ENCODE assay signal across 8 cellular contexts in genomic region chr1:149176453-149177316, GRCh38.
DNase-seq lines count a peak whose midpoint lies in the region; ATAC-seq and TF ChIP-seq lines count a peak whose summit lies in the region.
"Not testable (repeated sequence)": the region's sequence is repeated elsewhere in the genome, so short reads cannot be mapped to it uniquely, and the experiment has no call there.

No MANE protein-coding gene starts in this region.

- H3K9me2 ChIP-seq in SU-DHL-6 (replicated peaks; ENCODE audit: insufficient read depth, low read length), result not testable (repeated sequence)

- H4K20me1 ChIP-seq in KMS-11 (ENCODE audit: insufficient read depth); SU-DHL-6 (ENCODE audit: low read depth, low read length): not testable (repeated sequence)

- peak overlapping the region; percentile 84 for H3K27ac ChIP-seq in CD4-positive, CD25-positive, alpha-beta regulatory T cell (ENCODE audit: insufficient read depth, low read length, poor library complexity, severe bottlenecking)
- H3K27ac ChIP-seq in KMS-11; ectodermal cell (ENCODE audit: insufficient read depth, low read depth, low read length, poor library complexity, severe bottlenecking): not testable (repeated sequence)
- peak overlapping the region; percentile 78 for H3K27ac ChIP-seq in SU-DHL-6 (ENCODE audit: low read depth, low read length)
- peak overlapping the region; percentile 76 to 79 for H3K27ac ChIP-seq in prostate gland

- not testable (repeated sequence) for H3K4me1 ChIP-seq in CD4-positive, CD25-positive, alpha-beta regulatory T cell (ENCODE audit: control insufficient read depth, insufficient read depth, low read length, poor library complexity, severe bottlenecking); KMS-11 (ENCODE audit: low read depth, poor library complexity, severe bottlenecking); ectodermal cell (ENCODE audit: control insufficient read depth, insufficient read depth, low read length); prostate gland (replicated peaks)

- H3K4me1 Mint-ChIP-seq in CD4-positive, CD25-positive, alpha-beta regulatory T cell, result not testable (repeated sequence)

- H3K27me3 ChIP-seq in CD4-positive, CD25-positive, alpha-beta regulatory T cell (ENCODE audit: control insufficient read depth, insufficient read depth, low read length); KMS-11 (ENCODE audit: insufficient read depth, low read depth); SU-DHL-6 (ENCODE audit: low read length); ectodermal cell (ENCODE audit: control insufficient read depth, insufficient read depth, low read length, poor library complexity, severe bottlenecking); prostate gland (replicated peaks; ENCODE audit: insufficient read depth): not testable (repeated sequence)

- H3K4me3 Mint-ChIP-seq in CD4-positive, CD25-positive, alpha-beta regulatory T cell, result peak overlapping the region; percentile 86 to 92 (median 90)

- peak overlapping the region; percentile 60 to 94 (median 90) for H3K27ac Mint-ChIP-seq in CD4-positive, CD25-positive, alpha-beta regulatory T cell

- H3K9ac ChIP-seq in KMS-11 (peak overlapping the region; percentile 44; the same call in 1 of the 2 replicates), SU-DHL-6 (ENCODE audit: low read length) (peak overlapping the region; percentile 57)

- not testable (repeated sequence) for H3K36me3 Mint-ChIP-seq in CD4-positive, CD25-positive, alpha-beta regulatory T cell

- not testable (repeated sequence) for H3K9me3 Mint-ChIP-seq in CD4-positive, CD25-positive, alpha-beta regulatory T cell

- DNase-seq in CD4-positive, CD25-positive, alpha-beta regulatory T cell, result peak; percentile 44 to 79 (median 65)
- DNase-seq in activated T-helper 1 cell treated with Interleukin-2 at 50 U/mL for 16 hours (ENCODE audit: low read depth) (peak; percentile 60), islet precursor cell (peak; percentile 71), prostate gland (ENCODE audit: low spot score) (peak; percentile 21)
- peak; percentile 16 to 41 for DNase-seq in stimulated activated CD8-positive, alpha-beta memory T cell treated with anti-CD3 and anti-CD28 coated beads, Interleukin-7, amount 100 ng/mL, for 48 hours (ENCODE audit: extremely low read depth in 1 of 2, low read depth in 1 of 2)

- not testable (repeated sequence) for H3F3A ChIP-seq in SU-DHL-6 (ENCODE audit: insufficient read depth)

- H3K9me3 ChIP-seq in CD4-positive, CD25-positive, alpha-beta regulatory T cell (ENCODE audit: control insufficient read depth in 2 of 2, low read length in 2 of 2); SU-DHL-6 (ENCODE audit: insufficient read depth, low read length); ectodermal cell (ENCODE audit: control insufficient read depth, low read length); prostate gland: not testable (repeated sequence)

- WGBS in ectodermal cell, 2 experiments, result 0 to 2% methylated on average over 12 to 14 of the region's 68 CpGs
- WGBS in prostate gland, result 0% methylated on average over 6 of the region's 68 CpGs

- H3K4me3 ChIP-seq in CD4-positive, CD25-positive, alpha-beta regulatory T cell (ENCODE audit: low read depth, low read length), result peak overlapping the region; percentile 37
- H3K4me3 ChIP-seq in KMS-11 (IDR thresholded peaks at IDR 0.05; ENCODE audit: insufficient read depth, low read depth, low read length), result not testable (repeated sequence)
- peak overlapping the region; percentile 55 for H3K4me3 ChIP-seq in SU-DHL-6 (ENCODE audit: insufficient read depth, low read length, poor library complexity, severe bottlenecking)
- peak overlapping the region; percentile 45 for H3K4me3 ChIP-seq in ectodermal cell (ENCODE audit: insufficient read depth, low read depth, low read length)
- peak overlapping the region; percentile 44 to 45 for H3K4me3 ChIP-seq in prostate gland

- not testable (repeated sequence) for H3K36me3 ChIP-seq in CD4-positive, CD25-positive, alpha-beta regulatory T cell (ENCODE audit: control insufficient read depth, insufficient read depth, low read length); KMS-11 (ENCODE audit: insufficient read depth); SU-DHL-6 (ENCODE audit: low read length); ectodermal cell (ENCODE audit: control insufficient read depth, insufficient read depth, low read length); prostate gland

- ATAC-seq in CD4-positive, CD25-positive, alpha-beta regulatory T cell (ENCODE audit: low read depth in 2 of 2), result not testable (repeated sequence)

- H3K4me2 ChIP-seq in KMS-11, result not testable (repeated sequence)
- H3K4me2 ChIP-seq in SU-DHL-6 (ENCODE audit: low read depth, low read length, poor library complexity, severe bottlenecking), result peak overlapping the region; percentile 41

- not testable (repeated sequence) for H3K79me2 ChIP-seq in KMS-11 (ENCODE audit: insufficient read depth, low read depth); SU-DHL-6 (ENCODE audit: insufficient read depth, low read length)

- H2AFZ ChIP-seq in KMS-11 (ENCODE audit: low read depth), result peak overlapping the region; percentile 44; the same call in 1 of the 2 replicates
- not testable (repeated sequence) for H2AFZ ChIP-seq in SU-DHL-6 (ENCODE audit: low read depth, low read length, severe bottlenecking)

- intact Hi-C loops in prostate gland (cut with DNase I), result not testable (repeated sequence)

- not testable (repeated sequence) for H3K27me3 Mint-ChIP-seq in CD4-positive, CD25-positive, alpha-beta regulatory T cell

- TF ChIP-seq POLR2A in prostate gland (IDR thresholded peaks at IDR 0.05), result peak; percentile 44

- not testable (repeated sequence) for TF ChIP-seq CTCF in KMS-11 (conservative IDR thresholded peaks at IDR 0.05; ENCODE audit: low read depth, low read length); SU-DHL-6 (IDR thresholded peaks at IDR 0.05; ENCODE audit: insufficient read depth, low read length, poor library complexity, severe bottlenecking); prostate gland (IDR thresholded peaks at IDR 0.05)

Comparison
In these comparisons a context has a peak if more than half of its experiments do, and no peak if none do; other contexts are left out.
1. DNase-seq: peak in every context shown above with its lines; median percentile 71 in islet precursor cell; 65 in CD4-positive, CD25-positive, alpha-beta regulatory T cell; 60 in activated T-helper 1 cell treated with Interleukin-2 at 50 U/mL for 16 hours; 28 in stimulated activated CD8-positive, alpha-beta memory T cell treated with anti-CD3 and anti-CD28 coated beads, Interleukin-7, amount 100 ng/mL, for 48 hours; 21 in prostate gland.